Comparison of ENCODE assay signal across 22 cellular contexts in genomic region chr16:57113664-57114063, GRCh38. TPM values are rescaled to one million over a fixed set of nuclear protein-coding genes. Genes with fewer than 3 reads are reported as not detected.
DNase-seq lines count a peak whose midpoint lies in the region; ATAC-seq and TF ChIP-seq lines count a peak whose summit lies in the region.
"Had no signal": no experiment of that assay in that cellular context is flagged by ENCODE, and none has a peak within 500 bp of the region (broad histone marks: within the 10 kb centered on the region; RNA-seq: fewer than 3 reads in every experiment).

No MANE protein-coding gene starts in this region.

- intact Hi-C loops in activated CD4-positive, alpha-beta memory T cell treated with anti-CD3 and anti-CD28 coated beads for 36 hours (cut with micrococcal nuclease), result no loop called here

- H3K9me3 Mint-ChIP-seq in brain, result no peaks in the 10 kb centered on the region
- no peaks in the 10 kb centered on the region for H3K9me3 Mint-ChIP-seq in neural crest cell
- no peaks in the 10 kb centered on the region for H3K9me3 Mint-ChIP-seq in stimulated activated naive B cell treated with anti-CD40 and anti-IgM and Interleukin-4, amounts not matched to agents 10 μg/mL and 1 μg/mL and 100 μg/mL, for 72 hours
- H3K9me3 Mint-ChIP-seq in activated CD4-positive, alpha-beta memory T cell treated with anti-CD3 and anti-CD28 coated beads for 36 hours, result no peaks in the 10 kb centered on the region
- H3K9me3 Mint-ChIP-seq: CD4-positive, alpha-beta memory T cell had no signal

- CTCF ChIA-PET in HEK293 (lab: Yijun Ruan, JAX), result no interaction called here
- CTCF ChIA-PET in activated CD4-positive, alpha-beta memory T cell treated with anti-CD3 and anti-CD28 coated beads for 36 hours (lab: Charles Lee), result interaction anchor here (0.8 to 1.1 kb wide), 2 partner anchors 20 to 29 kb away, joined by 4 read pairs; no protein-coding TSS in a partner anchor

- H3K9me3 ChIP-seq in HEK293 (ENCODE audit: control insufficient read depth, insufficient read depth, low read depth, low read length), result no peaks in the 10 kb centered on the region
- H3K9me3 ChIP-seq: A549, HAP-1 had no signal

- H3K36me3 ChIP-seq in HEK293 (ENCODE audit: control insufficient read depth in 2 of 2, insufficient read depth in 1 of 2, low read length in 2 of 2), result peaks cover 0 to 3% of the 10 kb centered on the region in 2 experiments; a peak in 1 of 3 replicates
- H3K36me3 ChIP-seq: HAP-1 had no signal

- H3K36me3 Mint-ChIP-seq in brain (peaks cover 4% of the 10 kb centered on the region), neural crest cell (ENCODE audit: low read depth) (no peaks in the 10 kb centered on the region)
- peaks cover 17 to 33% of the 10 kb centered on the region in 2 donors for H3K36me3 Mint-ChIP-seq in stimulated activated naive B cell treated with anti-CD40 and anti-IgM and Interleukin-4, amounts not matched to agents 10 μg/mL and 1 μg/mL and 100 μg/mL, for 72 hours
- H3K36me3 Mint-ChIP-seq in activated CD4-positive, alpha-beta memory T cell treated with anti-CD3 and anti-CD28 coated beads for 36 hours, result no peaks in the 10 kb centered on the region
- H3K36me3 Mint-ChIP-seq: CD4-positive, alpha-beta memory T cell had no signal

- peak overlapping the region in 3 of 5 experiments; percentile 85 to 98 (median 96) for H3K27ac Mint-ChIP-seq in brain
- peak overlapping the region; percentile 50 for H3K27ac Mint-ChIP-seq in neural crest cell (ENCODE audit: unreplicated experiment)
- H3K27ac Mint-ChIP-seq in stimulated activated naive B cell treated with anti-CD40 and anti-IgM and Interleukin-4, amounts not matched to agents 10 μg/mL and 1 μg/mL and 100 μg/mL, for 72 hours, result peak overlapping the region; percentile 51
- H3K27ac Mint-ChIP-seq in activated CD4-positive, alpha-beta memory T cell treated with anti-CD3 and anti-CD28 coated beads for 36 hours, result no peak overlapping the region

- TF ChIP-seq CTCF in HEK293 (tag by site-specific recombination; IDR thresholded peaks at IDR 0.05) (no peak), brain (conservative IDR thresholded peaks at IDR 0.05) (no peak), neural crest cell (conservative IDR thresholded peaks at IDR 0.05) (no peak)

- peaks cover 50% of the 10 kb centered on the region for H3K4me1 Mint-ChIP-seq in brain
- H3K4me1 Mint-ChIP-seq in neural crest cell, result peaks cover 60% of the 10 kb centered on the region
- peaks cover 0 to 8% of the 10 kb centered on the region in 2 donors for H3K4me1 Mint-ChIP-seq in stimulated activated naive B cell treated with anti-CD40 and anti-IgM and Interleukin-4, amounts not matched to agents 10 μg/mL and 1 μg/mL and 100 μg/mL, for 72 hours
- peaks cover 5% of the 10 kb centered on the region for H3K4me1 Mint-ChIP-seq in activated CD4-positive, alpha-beta memory T cell treated with anti-CD3 and anti-CD28 coated beads for 36 hours (ENCODE audit: low read depth)

- no peak overlapping the region for H3K27ac ChIP-seq in HEK293 (ENCODE audit: extremely low read depth, low read depth, low read length)
- H3K27ac ChIP-seq: A549, GM23248, PC-9 had no signal

- DNase-seq in neural crest cell (ENCODE audit: low read depth, low spot score) (no peak), NCI-H2107 treated with DMSO at 0.1 percent for 48 hours (lab: John Stamatoyannopoulos, UW; ENCODE audit: unreplicated experiment) (no peak), GM03348 (ENCODE audit: low spot score) (no peak)
- DNase-seq in stimulated activated naive B cell treated with anti-CD40 and anti-IgM and Interleukin-4, amounts not matched to agents 10 μg/mL and 1 μg/mL and 100 μg/mL, for 72 hours, result no peak
- DNase-seq in activated CD4-positive, alpha-beta memory T cell treated with anti-CD3 and anti-CD28 coated beads for 36 hours, result no peak
- DNase-seq: AML-193; CD4-positive, alpha-beta memory T cell; COR-L47; Kasumi-1; NCI-H1436 treated with DMSO at 0.1 percent for 48 hours; NCI-H1930; NCI-H446 treated with DMSO at 0.1 percent for 48 hours; NCI-H82; PC-9; Right ventricle myocardium superior; T-helper 1 cell had no signal

- H3K4me1 ChIP-seq in HEK293 (ENCODE audit: control insufficient read depth, insufficient read depth, low read length), result no peaks in the 10 kb centered on the region
- H3K4me1 ChIP-seq: HAP-1 had no signal

- H3K4me3 ChIP-seq in HEK293 (ENCODE audit: low read depth, low read length), result no peak overlapping the region
- H3K4me3 ChIP-seq: A549, GM12878, GM23248, HAP-1, PC-9 had no signal

- no peak for ATAC-seq in stimulated activated naive B cell treated with anti-CD40 and anti-IgM and Interleukin-4, amounts not matched to agents 10 μg/mL and 1 μg/mL and 100 μg/mL, for 72 hours (replicated peaks)
- ATAC-seq: A549 had no signal

- POLR2A ChIA-PET in HEK293 (lab: Yijun Ruan, JAX), result no interaction called here
- POLR2A ChIA-PET in activated CD4-positive, alpha-beta memory T cell treated with anti-CD3 and anti-CD28 coated beads for 36 hours (lab: Charles Lee), result interaction anchor here (1.2 kb wide), 1 partner anchor 20 kb away, joined by 3 read pairs; no protein-coding TSS in a partner anchor

- H3K4me3 Mint-ChIP-seq in brain, result no peak overlapping the region
- H3K4me3 Mint-ChIP-seq in neural crest cell, result no peak overlapping the region
- no peak overlapping the region for H3K4me3 Mint-ChIP-seq in stimulated activated naive B cell treated with anti-CD40 and anti-IgM and Interleukin-4, amounts not matched to agents 10 μg/mL and 1 μg/mL and 100 μg/mL, for 72 hours
- H3K4me3 Mint-ChIP-seq in activated CD4-positive, alpha-beta memory T cell treated with anti-CD3 and anti-CD28 coated beads for 36 hours, result no peak overlapping the region
- H3K4me3 Mint-ChIP-seq: CD4-positive, alpha-beta memory T cell had no signal

- peaks cover 3% of the 10 kb centered on the region for H3K27me3 Mint-ChIP-seq in brain
- no peaks in the 10 kb centered on the region for H3K27me3 Mint-ChIP-seq in neural crest cell (ENCODE audit: low read depth)
- no peaks in the 10 kb centered on the region for H3K27me3 Mint-ChIP-seq in stimulated activated naive B cell treated with anti-CD40 and anti-IgM and Interleukin-4, amounts not matched to agents 10 μg/mL and 1 μg/mL and 100 μg/mL, for 72 hours
- no peaks in the 10 kb centered on the region for H3K27me3 Mint-ChIP-seq in activated CD4-positive, alpha-beta memory T cell treated with anti-CD3 and anti-CD28 coated beads for 36 hours
- H3K27me3 Mint-ChIP-seq: CD4-positive, alpha-beta memory T cell had no signal

TF ChIP-seq in HEK293, 187 proteins besides CTCF, POLR2A, EP300 and RAD21:
- no peak for TF ChIP-seq ZNF26 (tag by site-specific recombination; IDR thresholded peaks at IDR 0.05)
- TF ChIP-seq ZIC2 (tag by site-specific recombination; IDR thresholded peaks at IDR 0.05), result no peak
- peak; percentile 67; the same call in 1 of the 2 replicates for TF ChIP-seq ZNF768 (tag by site-specific recombination; IDR thresholded peaks at IDR 0.05)

RNA-seq across cellular contexts. Expression of gene CPNE2, which starts 21.3 kb away (rescaled TPM):
- 87.8 TPM for polyA plus RNA-seq in brain (ENCODE audit: insufficient read depth, low read depth, low replicate concordance)
- total RNA-seq in neural crest cell, result 33.1 and 36.9 TPM in 2 replicates
- 1 to 10 TPM; 7.3 to 8.1 TPM for total RNA-seq in activated CD4-positive, alpha-beta memory T cell treated with anti-CD3 and anti-CD28 coated beads for 36 hours
